ENCODE assay signal across 18 cellular contexts in the genomic region with DNA sequence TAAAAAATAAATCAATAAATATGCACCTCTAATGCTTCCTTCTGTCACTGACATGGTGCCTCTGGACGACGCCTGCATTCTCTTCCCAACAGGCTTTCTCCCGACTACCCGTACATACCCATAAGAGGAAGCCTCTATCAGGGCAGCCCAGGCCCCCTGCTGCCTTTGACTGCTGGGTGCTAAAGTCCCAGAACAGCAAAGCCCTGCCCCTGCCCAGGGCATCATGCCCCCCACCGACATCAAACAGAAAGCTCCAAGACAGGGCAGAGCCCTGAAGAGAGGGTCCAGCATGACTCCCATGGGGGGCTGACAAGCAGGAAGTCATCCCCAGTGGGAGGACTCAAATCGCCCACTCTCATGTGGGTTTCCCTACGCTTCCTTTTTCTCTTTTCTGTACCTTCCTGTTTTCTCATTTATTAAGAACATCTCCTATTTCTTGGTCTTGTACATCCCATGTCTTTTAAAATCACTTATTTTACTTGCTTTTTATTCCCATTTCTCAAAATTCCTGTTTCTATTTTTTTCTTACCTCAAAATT. TPM values are rescaled to one million over a fixed set of nuclear protein-coding genes. Genes with fewer than 3 reads are reported as not detected.
A peak's percentile ranks its signal among the peaks of the same experiment; 100 is the strongest.
DNase-seq lines count a peak whose midpoint lies in the region; ATAC-seq, FAIRE-seq and TF ChIP-seq lines count a peak whose summit lies in the region.
"Had no signal": no experiment of that assay in that cellular context is flagged by ENCODE, and none has a peak within 500 bp of the region (broad histone marks: within the 10 kb centered on the region; RNA-seq: fewer than 3 reads in every experiment).

No MANE protein-coding gene starts in this region.

- H3K9me3 Mint-ChIP-seq in activated CD8-positive, alpha-beta T cell treated with anti-CD3 and anti-CD28 coated beads for 36 hours, result no peaks in the 10 kb centered on the region
- no peaks in the 10 kb centered on the region for H3K9me3 Mint-ChIP-seq in activated CD8-positive, alpha-beta T cell treated with anti-CD3 and anti-CD28 coated beads, Interleukin-2, amount 10 ng/mL, durations not matched to agents 7 days and 5 days (ENCODE audit: insufficient read depth)
- no peaks in the 10 kb centered on the region for H3K9me3 Mint-ChIP-seq in CD4-positive, alpha-beta memory T cell
- H3K9me3 Mint-ChIP-seq in MCF 10A (ENCODE audit: unreplicated experiment), result no peaks in the 10 kb centered on the region
- H3K9me3 Mint-ChIP-seq: GM23338, HFFc6 had no signal

- DNase-seq in activated CD8-positive, alpha-beta T cell treated with anti-CD3 and anti-CD28 coated beads for 36 hours, result no peak
- DNase-seq in activated CD8-positive, alpha-beta T cell treated with anti-CD3 and anti-CD28 coated beads, Interleukin-2, amount 10 ng/mL, durations not matched to agents 7 days and 5 days, result no peak
- no peak for DNase-seq in CD4-positive, alpha-beta memory T cell
- DNase-seq in T-helper 17 cell (no peak), kidney (peak; percentile 54), MCF 10A (ENCODE audit: unreplicated experiment) (no peak)
- DNase-seq: DMS79 treated with DMSO at 0.1 percent for 48 hours, HFFc6, NCI-H1048 had no signal

- peaks cover 69% of the 10 kb centered on the region for H3K36me3 ChIP-seq in CD4-positive, alpha-beta memory T cell (ENCODE audit: insufficient read depth, low read length)
- peaks cover 62 to 76% of the 10 kb centered on the region in 2 donors for H3K36me3 ChIP-seq in kidney (ENCODE audit: control insufficient read depth in 1 of 2, insufficient read depth in 2 of 2, low read length in 2 of 2)

- CTCF ChIA-PET in activated CD8-positive, alpha-beta T cell treated with anti-CD3 and anti-CD28 coated beads for 36 hours (lab: Charles Lee), result no interaction called here
- CTCF ChIA-PET in activated CD8-positive, alpha-beta T cell treated with anti-CD3 and anti-CD28 coated beads, Interleukin-2, amount 10 ng/mL, durations not matched to agents 7 days and 5 days (lab: Charles Lee), result no interaction called here
- CTCF ChIA-PET in CD4-positive, alpha-beta memory T cell (lab: Charles Lee; ENCODE audit: partially characterized antibody), result interaction anchor here (0.6 kb wide), 1 partner anchor 22 kb away, joined by 3 read pairs; no protein-coding TSS in a partner anchor
- CTCF ChIA-PET in MCF 10A (lab: Yijun Ruan, JAX), result no interaction called here

- peak; percentile 11 for FAIRE-seq in kidney (lab: Jason Lieb, UNC)
- FAIRE-seq: D721Med, G401.6, GM12891, GM19239 had no signal

- ATAC-seq in activated CD8-positive, alpha-beta T cell treated with anti-CD3 and anti-CD28 coated beads for 36 hours, result no peak
- ATAC-seq in activated CD8-positive, alpha-beta T cell treated with anti-CD3 and anti-CD28 coated beads, Interleukin-2, amount 10 ng/mL, durations not matched to agents 7 days and 5 days, result no peak
- no peak for ATAC-seq in T-helper 17 cell
- ATAC-seq in HG03135 (IDR thresholded peaks at IDR 0.05; ENCODE audit: unreplicated experiment), result no peak
- ATAC-seq in HG03280 (IDR thresholded peaks at IDR 0.05; ENCODE audit: unreplicated experiment), result no peak
- ATAC-seq: GM23338, Right ventricle myocardium inferior had no signal

- H3K9me3 ChIP-seq in CD4-positive, alpha-beta memory T cell (ENCODE audit: control insufficient read depth in 1 of 2, low read length in 2 of 2), result no peaks in the 10 kb centered on the region
- H3K9me3 ChIP-seq in T-helper 17 cell (ENCODE audit: control insufficient read depth, low read length, poor library complexity, severe bottlenecking), result no peaks in the 10 kb centered on the region
- no peaks in the 10 kb centered on the region for H3K9me3 ChIP-seq in kidney (ENCODE audit: control insufficient read depth in 1 of 2, low read length in 2 of 2)

- intact Hi-C loops in activated CD8-positive, alpha-beta T cell treated with anti-CD3 and anti-CD28 coated beads for 36 hours (cut with micrococcal nuclease), result no loop called here
- intact Hi-C loops in CD4-positive, alpha-beta memory T cell (cut with micrococcal nuclease), result no loop called here
- intact Hi-C loops in kidney (cut with DNase I) (no loop called here), MCF 10A (cut with micrococcal nuclease) (no loop called here)

- no peak overlapping the region for H3K27ac ChIP-seq in CD4-positive, alpha-beta memory T cell (ENCODE audit: low read depth, low read length)
- no peak overlapping the region for H3K27ac ChIP-seq in kidney (ENCODE audit: low read depth in 2 of 2, low read length in 2 of 2)
- H3K27ac ChIP-seq: C4-2B had no signal

- peaks cover 17% of the 10 kb centered on the region for H3K4me1 Mint-ChIP-seq in activated CD8-positive, alpha-beta T cell treated with anti-CD3 and anti-CD28 coated beads for 36 hours (ENCODE audit: low read depth)
- H3K4me1 Mint-ChIP-seq in activated CD8-positive, alpha-beta T cell treated with anti-CD3 and anti-CD28 coated beads, Interleukin-2, amount 10 ng/mL, durations not matched to agents 7 days and 5 days (ENCODE audit: low read depth), result no peaks in the 10 kb centered on the region
- peaks cover 11 to 25% (median 20%) of the 10 kb centered on the region in 4 donors for H3K4me1 Mint-ChIP-seq in CD4-positive, alpha-beta memory T cell
- H3K4me1 Mint-ChIP-seq in T-helper 17 cell, result peaks cover 18% of the 10 kb centered on the region
- no peaks in the 10 kb centered on the region for H3K4me1 Mint-ChIP-seq in MCF 10A (ENCODE audit: insufficient read depth, unreplicated experiment)
- H3K4me1 Mint-ChIP-seq: GM23338 had no signal

- H3K36me3 Mint-ChIP-seq in activated CD8-positive, alpha-beta T cell treated with anti-CD3 and anti-CD28 coated beads for 36 hours (ENCODE audit: low read depth), result peaks cover 38% of the 10 kb centered on the region
- H3K36me3 Mint-ChIP-seq in activated CD8-positive, alpha-beta T cell treated with anti-CD3 and anti-CD28 coated beads, Interleukin-2, amount 10 ng/mL, durations not matched to agents 7 days and 5 days (ENCODE audit: low read depth), result peaks cover 46% of the 10 kb centered on the region
- H3K36me3 Mint-ChIP-seq in CD4-positive, alpha-beta memory T cell, result peaks cover 69 to 77% of the 10 kb centered on the region in 2 donors
- H3K36me3 Mint-ChIP-seq in T-helper 17 cell (ENCODE audit: low read depth), result peaks cover 19% of the 10 kb centered on the region
- peaks cover 100% of the 10 kb centered on the region for H3K36me3 Mint-ChIP-seq in MCF 10A (ENCODE audit: insufficient read depth, unreplicated experiment)

- no peak overlapping the region for H3K9ac ChIP-seq in kidney (ENCODE audit: low read length in 2 of 2)

- H3K27ac Mint-ChIP-seq in activated CD8-positive, alpha-beta T cell treated with anti-CD3 and anti-CD28 coated beads for 36 hours, result peak overlapping the region; percentile 7
- H3K27ac Mint-ChIP-seq in activated CD8-positive, alpha-beta T cell treated with anti-CD3 and anti-CD28 coated beads, Interleukin-2, amount 10 ng/mL, durations not matched to agents 7 days and 5 days, result no peak overlapping the region
- H3K27ac Mint-ChIP-seq in CD4-positive, alpha-beta memory T cell, result peak overlapping the region in 4 of 7 donors; percentile 38 to 69 (median 48)
- H3K27ac Mint-ChIP-seq in T-helper 17 cell, result peak overlapping the region; percentile 51
- no peak overlapping the region for H3K27ac Mint-ChIP-seq in MCF 10A (ENCODE audit: low read depth, unreplicated experiment)
- H3K27ac Mint-ChIP-seq: GM23338, HFFc6 had no signal

- no peaks in the 10 kb centered on the region for H3K4me1 ChIP-seq in CD4-positive, alpha-beta memory T cell (ENCODE audit: insufficient read depth, low read length)
- H3K4me1 ChIP-seq in kidney (ENCODE audit: control insufficient read depth in 1 of 2, insufficient read depth in 1 of 2, low read depth in 1 of 2, low read length in 2 of 2), result no peaks in the 10 kb centered on the region

- no peak overlapping the region for H3K4me3 Mint-ChIP-seq in activated CD8-positive, alpha-beta T cell treated with anti-CD3 and anti-CD28 coated beads for 36 hours
- H3K4me3 Mint-ChIP-seq in activated CD8-positive, alpha-beta T cell treated with anti-CD3 and anti-CD28 coated beads, Interleukin-2, amount 10 ng/mL, durations not matched to agents 7 days and 5 days, result no peak overlapping the region
- no peak overlapping the region for H3K4me3 Mint-ChIP-seq in CD4-positive, alpha-beta memory T cell
- no peak overlapping the region for H3K4me3 Mint-ChIP-seq in T-helper 17 cell
- no peak overlapping the region for H3K4me3 Mint-ChIP-seq in MCF 10A (ENCODE audit: unreplicated experiment)
- H3K4me3 Mint-ChIP-seq: GM23338, HFFc6 had no signal

- TF ChIP-seq CTCF in activated CD8-positive, alpha-beta T cell treated with anti-CD3 and anti-CD28 coated beads for 36 hours (IDR thresholded peaks at IDR 0.05), result no peak
- no peak for TF ChIP-seq CTCF in kidney (IDR thresholded peaks at IDR 0.05; ENCODE audit: borderline replicate concordance, extremely low read depth, insufficient read depth)
- no peak for TF ChIP-seq CTCF in MCF 10A (IDR thresholded peaks at IDR 0.05; ENCODE audit: unreplicated experiment)

- H3K4me3 ChIP-seq in CD4-positive, alpha-beta memory T cell (ENCODE audit: low read length in 2 of 2), result no peak overlapping the region
- H3K4me3 ChIP-seq in kidney (ENCODE audit: low read length in 2 of 2), result no peak overlapping the region
- H3K4me3 ChIP-seq: GM23338 had no signal

- POLR2A ChIA-PET in activated CD8-positive, alpha-beta T cell treated with anti-CD3 and anti-CD28 coated beads for 36 hours (lab: Charles Lee), result interaction anchor here (0.7 kb wide), 2 partner anchors 9 to 10 kb away, joined by 3 read pairs; no protein-coding TSS in a partner anchor
- POLR2A ChIA-PET in activated CD8-positive, alpha-beta T cell treated with anti-CD3 and anti-CD28 coated beads, Interleukin-2, amount 10 ng/mL, durations not matched to agents 7 days and 5 days (lab: Charles Lee), result interaction anchor here (1.0 kb wide), 1 partner anchor 21 kb away, joined by 3 read pairs; no protein-coding TSS in a partner anchor
- POLR2A ChIA-PET in CD4-positive, alpha-beta memory T cell (lab: Charles Lee; ENCODE audit: partially characterized antibody), result interaction anchor here (18.6 kb wide), 1 partner anchor 26 kb away, joined by 342 read pairs; the partner anchor contains the start of genes CHCHD4 and TMEM43
- POLR2A ChIA-PET in MCF 10A (lab: Yijun Ruan, JAX), result interaction anchor here (0.6 to 2.0 kb wide), 8 partner anchors 8 to 622 kb away, joined by 3 to 6 read pairs (median 4); partner anchors contain the start of genes LSM3 and XPC

- H3K27me3 Mint-ChIP-seq in activated CD8-positive, alpha-beta T cell treated with anti-CD3 and anti-CD28 coated beads for 36 hours, result no peaks in the 10 kb centered on the region
- H3K27me3 Mint-ChIP-seq in activated CD8-positive, alpha-beta T cell treated with anti-CD3 and anti-CD28 coated beads, Interleukin-2, amount 10 ng/mL, durations not matched to agents 7 days and 5 days (ENCODE audit: low read depth), result no peaks in the 10 kb centered on the region
- no peaks in the 10 kb centered on the region for H3K27me3 Mint-ChIP-seq in CD4-positive, alpha-beta memory T cell
- H3K27me3 Mint-ChIP-seq in T-helper 17 cell (no peaks in the 10 kb centered on the region), MCF 10A (ENCODE audit: insufficient read depth, unreplicated experiment) (no peaks in the 10 kb centered on the region)

- no TSS peak for BruUV-seq in MCF 10A (replicated peaks; lab: Mats Ljungman, UMichigan)

- no peaks in the 10 kb centered on the region for H3K27me3 ChIP-seq in CD4-positive, alpha-beta memory T cell (ENCODE audit: insufficient read depth, low read length)

RNA-seq across cellular contexts. Expression of gene XPC, which starts 23.4 kb away (rescaled TPM):
- total RNA-seq in activated CD8-positive, alpha-beta T cell treated with anti-CD3 and anti-CD28 coated beads for 36 hours, result 10 to 100 TPM; 23.5 to 24.8 TPM
- total RNA-seq in activated CD8-positive, alpha-beta T cell treated with anti-CD3 and anti-CD28 coated beads, Interleukin-2, amount 10 ng/mL, durations not matched to agents 7 days and 5 days, result 10 to 100 TPM; 29.4 to 31.6 TPM
- 100 to 1,000 TPM; 104 to 108 TPM for total RNA-seq in CD4-positive, alpha-beta memory T cell
- polyA plus RNA-seq in CD4-positive, alpha-beta memory T cell, result 10 to 100 TPM; 32.9 to 57.5 TPM
- total RNA-seq in T-helper 17 cell (10 to 100 TPM; 65.0 to 76.4 TPM), kidney (44.4 TPM), MCF 10A (2022) (73.3 and 83.6 TPM in 2 replicates)
- 15.9 TPM for polyA plus RNA-seq in kidney (ENCODE audit: insufficient read depth, low read depth, low replicate concordance)

RNA-seq across cellular contexts. Expression of gene LSM3, which starts 23.7 kb away (rescaled TPM):
- total RNA-seq in activated CD8-positive, alpha-beta T cell treated with anti-CD3 and anti-CD28 coated beads for 36 hours, result 10 to 100 TPM; 20.0 to 20.5 TPM
- total RNA-seq in activated CD8-positive, alpha-beta T cell treated with anti-CD3 and anti-CD28 coated beads, Interleukin-2, amount 10 ng/mL, durations not matched to agents 7 days and 5 days, result 10 to 100 TPM; 19.2 to 20.2 TPM
- 1 to 10 TPM; 7.2 to 8.2 TPM for total RNA-seq in CD4-positive, alpha-beta memory T cell
- polyA plus RNA-seq in CD4-positive, alpha-beta memory T cell, result 10 to 100 TPM; 22.1 to 30.7 TPM
- 1 to 10 TPM; 5.5 to 6.3 TPM for total RNA-seq in T-helper 17 cell
- total RNA-seq in kidney, result 11.9 TPM
- 30.2 TPM for polyA plus RNA-seq in kidney (ENCODE audit: insufficient read depth, low read depth, low replicate concordance)
- total RNA-seq in MCF 10A (2022), result 10.2 and 12.9 TPM in 2 replicates

RNA-seq across cellular contexts. Expression of gene TMEM43, which starts 30.1 kb away (rescaled TPM):
- total RNA-seq in activated CD8-positive, alpha-beta T cell treated with anti-CD3 and anti-CD28 coated beads for 36 hours, result 10 to 100 TPM; 19.7 to 20.2 TPM
- total RNA-seq in activated CD8-positive, alpha-beta T cell treated with anti-CD3 and anti-CD28 coated beads, Interleukin-2, amount 10 ng/mL, durations not matched to agents 7 days and 5 days, result 10 to 100 TPM; 27.9 to 28.8 TPM
- total RNA-seq in CD4-positive, alpha-beta memory T cell, result 10 to 100 TPM; 69.3 to 69.7 TPM
- polyA plus RNA-seq in CD4-positive, alpha-beta memory T cell, result 100 to 1,000 TPM in 1 of 2 donors, 10 to 100 TPM in 1; 83.8 to 143 TPM
- total RNA-seq in T-helper 17 cell (10 to 100 TPM; 45.6 to 51.4 TPM), kidney (86.5 TPM), MCF 10A (2022) (120 and 124 TPM in 2 replicates)
- polyA plus RNA-seq in kidney (ENCODE audit: insufficient read depth, low read depth, low replicate concordance), result 27.6 TPM

RNA-seq across cellular contexts. Expression of gene CHCHD4, which starts 30.3 kb away (rescaled TPM):
- 10 to 100 TPM; 27.6 to 30.2 TPM for total RNA-seq in activated CD8-positive, alpha-beta T cell treated with anti-CD3 and anti-CD28 coated beads for 36 hours
- total RNA-seq in activated CD8-positive, alpha-beta T cell treated with anti-CD3 and anti-CD28 coated beads, Interleukin-2, amount 10 ng/mL, durations not matched to agents 7 days and 5 days, result 10 to 100 TPM; 17.3 to 18.1 TPM
- total RNA-seq in CD4-positive, alpha-beta memory T cell, result 1 to 10 TPM; 7.5 to 9.3 TPM
- polyA plus RNA-seq in CD4-positive, alpha-beta memory T cell, result 10 to 100 TPM; 17.4 to 17.5 TPM
- total RNA-seq in T-helper 17 cell (1 to 10 TPM; 2.7 to 3.6 TPM), kidney (12.8 TPM), MCF 10A (2022) (31.6 and 35.0 TPM in 2 replicates)
- polyA plus RNA-seq in kidney (ENCODE audit: insufficient read depth, low read depth, low replicate concordance), result 33.6 TPM

Comparison
In these comparisons a context has a peak if more than half of its experiments do, and no peak if none do; other contexts are left out.
1. H3K27ac Mint-ChIP-seq: peak in activated CD8-positive, alpha-beta T cell treated with anti-CD3 and anti-CD28 coated beads for 36 hours (single experiment), CD4-positive, alpha-beta memory T cell (4 of 7) and T-helper 17 cell (single experiment); none in activated CD8-positive, alpha-beta T cell treated with anti-CD3 and anti-CD28 coated beads, Interleukin-2, amount 10 ng/mL, durations not matched to agents 7 days and 5 days (single experiment) and MCF 10A (single experiment).